8 cellular contexts compared by ENCODE assay signal in the genomic region with DNA sequence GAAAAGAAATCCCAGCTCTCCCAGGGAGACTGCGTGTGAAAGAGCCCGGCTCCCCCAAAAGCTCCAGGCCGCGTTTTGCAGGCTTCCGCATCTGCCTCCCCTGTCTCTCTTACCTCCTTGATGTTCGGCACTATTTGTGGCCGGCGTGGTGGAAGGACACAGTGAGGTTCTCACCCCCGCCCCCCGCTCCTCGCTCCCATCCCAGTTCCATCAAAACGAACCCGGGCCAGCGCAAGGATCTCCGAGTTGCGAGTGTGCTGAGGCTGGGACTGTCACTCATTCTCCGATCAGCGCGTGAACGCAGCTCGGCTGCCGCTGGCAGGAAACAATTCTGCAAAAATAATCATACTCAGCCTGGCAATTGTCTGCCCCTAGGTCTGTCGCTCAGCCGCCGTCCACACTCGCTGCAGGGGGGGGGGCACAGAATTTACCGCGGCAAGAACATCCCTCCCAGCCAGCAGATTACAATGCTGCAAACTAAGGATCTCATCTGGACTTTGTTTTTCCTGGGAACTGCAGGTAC. TPM values are rescaled to one million over a fixed set of nuclear protein-coding genes. Genes with fewer than 3 reads are reported as not detected.
DNase-seq lines count a peak whose midpoint lies in the region; ATAC-seq and TF ChIP-seq lines count a peak whose summit lies in the region.

A gene (plus strand): TSS at position 275 of the 523 bp plus-strand sequence.

- H3K9me3 Mint-ChIP-seq in activated naive CD8-positive, alpha-beta T cell treated with anti-CD3 and anti-CD28 coated beads for 36 hours = no peaks in the 10 kb centered on the region

- H2AFZ ChIP-seq in neuron (ENCODE audit: low read depth, low read length) = peak within 1 kb of the TSS; percentile 99

- peak within 1 kb of the TSS; percentile 73 for H3K4me3 Mint-ChIP-seq in activated naive CD8-positive, alpha-beta T cell treated with anti-CD3 and anti-CD28 coated beads for 36 hours

- H3K27ac ChIP-seq in cardiac muscle cell = peak within 1 kb of the TSS; percentile 6

- H3K4me3 ChIP-seq in AG09309 (ENCODE audit: control insufficient read depth, low read depth, low read length) = peak within 1 kb of the TSS; percentile 44
- H3K4me3 ChIP-seq in H7 (ENCODE audit: insufficient read depth, low read depth, low read length) = peak within 1 kb of the TSS; percentile 57
- peak within 1 kb of the TSS; percentile 77 for H3K4me3 ChIP-seq in cardiac muscle cell
- peak within 1 kb of the TSS; percentile 83 for H3K4me3 ChIP-seq in neuron (ENCODE audit: low read length)

- H3K27me3 Mint-ChIP-seq in activated naive CD8-positive, alpha-beta T cell treated with anti-CD3 and anti-CD28 coated beads for 36 hours = peaks cover 79% of the 10 kb centered on the region

- H3K27ac Mint-ChIP-seq in activated naive CD8-positive, alpha-beta T cell treated with anti-CD3 and anti-CD28 coated beads for 36 hours = no peak within 1 kb of the TSS

- DNase-seq in AG09309 (ENCODE audit: low read depth) (peak; percentile 2), H7 (peak; percentile 91), NCI-H524 (lab: John Stamatoyannopoulos, UW) (peak; percentile 93 to 97), cardiac muscle cell (ENCODE audit: low read depth in 1 of 2, low spot score in 1 of 2) (peak; percentile 90 to 96)
- peak; percentile 26 for DNase-seq in activated naive CD8-positive, alpha-beta T cell treated with anti-CD3 and anti-CD28 coated beads for 36 hours

- H3K27me3 ChIP-seq in H7 (ENCODE audit: control insufficient read depth, insufficient read depth, low read length) (peaks cover 29% of the 10 kb centered on the region), cardiac muscle cell (no peaks in the 10 kb centered on the region), neuron (ENCODE audit: insufficient read depth, low read length) (peaks cover 27% of the 10 kb centered on the region)

- H3K9me3 ChIP-seq in cardiac muscle cell (ENCODE audit: low read depth) (no peaks in the 10 kb centered on the region), neuron (ENCODE audit: low read length) (no peaks in the 10 kb centered on the region)

- ATAC-seq in HG03439 (IDR thresholded peaks at IDR 0.05; ENCODE audit: unreplicated experiment) (no peak), HG02870 (IDR thresholded peaks at IDR 0.05; ENCODE audit: unreplicated experiment) (no peak)

- H3K36me3 Mint-ChIP-seq in activated naive CD8-positive, alpha-beta T cell treated with anti-CD3 and anti-CD28 coated beads for 36 hours = peaks cover 3% of the 10 kb centered on the region

- H3K4me1 Mint-ChIP-seq in activated naive CD8-positive, alpha-beta T cell treated with anti-CD3 and anti-CD28 coated beads for 36 hours = peaks cover 12% of the 10 kb centered on the region

- H3K36me3 ChIP-seq in H7 (replicated peaks; ENCODE audit: control insufficient read depth, insufficient read depth, low read length) (no peaks in the 10 kb centered on the region), cardiac muscle cell (no peaks in the 10 kb centered on the region), neuron (ENCODE audit: insufficient read depth, low read length) (no peaks in the 10 kb centered on the region)

- TF ChIP-seq CTCF in AG09309 (IDR thresholded peaks at IDR 0.05; ENCODE audit: control insufficient read depth, insufficient read depth, low read depth, low read length, missing control alignments) = no peak
- no peak for TF ChIP-seq CTCF in cardiac muscle cell (IDR thresholded peaks at IDR 0.05; ENCODE audit: low read depth, low read length)

- H3K4me1 ChIP-seq in cardiac muscle cell (ENCODE audit: low read depth) (peaks cover 10% of the 10 kb centered on the region), neuron (ENCODE audit: insufficient read depth, low read length) (peaks cover 19% of the 10 kb centered on the region)

RNA-seq across cellular contexts. Expression of the gene that starts here (rescaled TPM):
- 5.7 and 7.1 TPM in 2 replicates for total RNA-seq in H7 (2014; rRNA removed; shearing (Covaris generic))
- under 1 TPM in 1 of 2 experiments, not detected in 1; 0.16 TPM for total RNA-seq in activated naive CD8-positive, alpha-beta T cell treated with anti-CD3 and anti-CD28 coated beads for 36 hours
- 113 and 203 TPM in 2 replicates for total RNA-seq in cardiac muscle cell
- 61.9 and 97.0 TPM in 2 replicates for polyA plus RNA-seq in cardiac muscle cell

Comparison
In these comparisons a context has a peak if more than half of its experiments do, and no peak if none do; other contexts are left out.
1. RNA of the gene that starts here (total RNA-seq): 113 to 203 TPM in cardiac muscle cell; 5.7 to 7.1 TPM in H7 and 0.16 TPM in activated naive CD8-positive, alpha-beta T cell treated with anti-CD3 and anti-CD28 coated beads for 36 hours; every median in the first group is over 10 times any median in the second.
2. Peak in DNase-seq in activated naive CD8-positive, alpha-beta T cell treated with anti-CD3 and anti-CD28 coated beads for 36 hours; RNA of the gene not detected or under 1 TPM.
3. DNase-seq: peak in every context shown above with its lines; median percentile 95 in NCI-H524; 93 in cardiac muscle cell; 91 in H7; 26 in activated naive CD8-positive, alpha-beta T cell treated with anti-CD3 and anti-CD28 coated beads for 36 hours; 2 in AG09309.
4. Peak in every context shown above with its lines, with median percentiles within 50 percentile points of each other: H3K4me3 ChIP-seq.